Comparison of ENCODE assay signal across 7 cellular contexts in genomic region chr13:60431108-60431700, GRCh38. TPM values are rescaled to one million over a fixed set of nuclear protein-coding genes. Genes with fewer than 3 reads are reported as not detected.
DNase-seq lines count a peak whose midpoint lies in the region; ATAC-seq, FAIRE-seq and TF ChIP-seq lines count a peak whose summit lies in the region.

No MANE protein-coding gene starts in this region.

- DNase-seq in GM10248 (ENCODE audit: extremely low spot score): peak; percentile 25
- peak; percentile 30 to 36 for DNase-seq in HL-60 (ENCODE audit: low read depth in 1 of 2, low spot score in 1 of 2)
- DNase-seq in NT2/D1 (ENCODE audit: low read depth, low spot score): peak; percentile 11
- DNase-seq in chondrocyte (ENCODE audit: low spot score): no peak
- no peak for DNase-seq in right lobe of liver
- peak; percentile 3 for DNase-seq in urothelium cell line (ENCODE audit: low spot score)

- no peak overlapping the region for H3K9ac ChIP-seq in NT2/D1 (ENCODE audit: insufficient read length, low read depth)

- H3K4me3 Mint-ChIP-seq in chondrocyte (ENCODE audit: unreplicated experiment): no peak overlapping the region

- POLR2A ChIA-PET in GM10248 (lab: Yijun Ruan, JAX): interaction anchor here (0.5 to 0.6 kb wide), 2 partner anchors 751 to 1781 kb away, joined by 3 read pairs; no protein-coding TSS in a partner anchor

- H3K27me3 ChIP-seq in HL-60 (ENCODE audit: insufficient read depth, poor library complexity, severe bottlenecking): no peaks in the 10 kb centered on the region
- no peaks in the 10 kb centered on the region for H3K27me3 ChIP-seq in NT2/D1 (ENCODE audit: insufficient read depth, insufficient read length)
- H3K27me3 ChIP-seq in right lobe of liver: no peaks in the 10 kb centered on the region

- H3K4me1 Mint-ChIP-seq in chondrocyte (ENCODE audit: low read depth): peaks cover 5% of the 10 kb centered on the region

- no peak for FAIRE-seq in urothelium cell line (lab: Jason Lieb, UNC)

- no peak overlapping the region for H3K27ac Mint-ChIP-seq in chondrocyte (ENCODE audit: unreplicated experiment)

- H3K4me3 ChIP-seq in HL-60 (replicated peaks; ENCODE audit: insufficient read depth, low read length) (no peak overlapping the region), NT2/D1 (ENCODE audit: insufficient read length, low read depth) (no peak overlapping the region), right lobe of liver (no peak overlapping the region)

- H3K4me1 ChIP-seq in NT2/D1 (ENCODE audit: insufficient read depth, insufficient read length): no peaks in the 10 kb centered on the region
- no peaks in the 10 kb centered on the region for H3K4me1 ChIP-seq in right lobe of liver

- intact Hi-C loops in right lobe of liver (cut with DNase I): no loop called here

- no peaks in the 10 kb centered on the region for H3K27me3 Mint-ChIP-seq in chondrocyte (ENCODE audit: low read depth)

- H3K27ac ChIP-seq in HL-60 (replicated peaks) (no peak overlapping the region), right lobe of liver (no peak overlapping the region)

- H3K36me3 ChIP-seq in NT2/D1 (ENCODE audit: insufficient read depth, insufficient read length, low read length): no peaks in the 10 kb centered on the region
- no peaks in the 10 kb centered on the region for H3K36me3 ChIP-seq in right lobe of liver

- no peaks in the 10 kb centered on the region for H3K9me3 ChIP-seq in NT2/D1 (ENCODE audit: insufficient read depth, low read length)
- no peaks in the 10 kb centered on the region for H3K9me3 ChIP-seq in right lobe of liver

- CTCF ChIA-PET in GM10248 (lab: Yijun Ruan, JAX): interaction anchor here (0.7 to 2.2 kb wide), 15 partner anchors 9 to 1040 kb away, joined by 3 to 12 read pairs (median 4); partner anchors contain the start of gene TDRD3

- ATAC-seq in GM21515 (IDR thresholded peaks at IDR 0.05; ENCODE audit: unreplicated experiment) (peak; percentile 75), right lobe of liver (peak; percentile 84 to 90 (median 88))

- H3K36me3 Mint-ChIP-seq in chondrocyte (ENCODE audit: low read depth): peaks cover 7% of the 10 kb centered on the region

- peak; percentile 78 for TF ChIP-seq CTCF in GM10248 (IDR thresholded peaks at IDR 0.05; ENCODE audit: control extremely low read depth, extremely low read depth, low read depth, missing control alignments)
- TF ChIP-seq CTCF in HL-60 (IDR thresholded peaks at IDR 0.05; ENCODE audit: insufficient read depth, low read length): peak; percentile 89
- TF ChIP-seq CTCF in chondrocyte (IDR thresholded peaks at IDR 0.05): peak; percentile 97
- TF ChIP-seq CTCF in right lobe of liver (IDR thresholded peaks at IDR 0.05): peak; percentile 88 to 96 (median 90)

- no peak for TF ChIP-seq POLR2A in right lobe of liver (IDR thresholded peaks at IDR 0.05)

- peaks cover 12% of the 10 kb centered on the region for H3K9me3 Mint-ChIP-seq in chondrocyte (ENCODE audit: low read depth)

RNA-seq across cellular contexts. Expression of gene TDRD3, which starts 34.2 kb away (rescaled TPM):
- total RNA-seq in chondrocyte: 18.5 to 26.5 TPM (median 22.3 TPM) in 3 replicates
- total RNA-seq in right lobe of liver: 10 to 100 TPM in 5 of 6 experiments, 1 to 10 TPM in 1; 9.6 to 12.8 (median 11.4) TPM

Comparison
In these comparisons a context has a peak if more than half of its experiments do, and no peak if none do; other contexts are left out.
1. DNase-seq: peak in GM10248 (single experiment), HL-60 (2 of 2), NT2/D1 (single experiment) and urothelium cell line (single experiment); none in chondrocyte (single experiment) and right lobe of liver (0 of 3).
2. Peak in every context shown above with its lines, with median percentiles within 50 percentile points of each other: CTCF ChIP-seq.